In the genomic region with DNA sequence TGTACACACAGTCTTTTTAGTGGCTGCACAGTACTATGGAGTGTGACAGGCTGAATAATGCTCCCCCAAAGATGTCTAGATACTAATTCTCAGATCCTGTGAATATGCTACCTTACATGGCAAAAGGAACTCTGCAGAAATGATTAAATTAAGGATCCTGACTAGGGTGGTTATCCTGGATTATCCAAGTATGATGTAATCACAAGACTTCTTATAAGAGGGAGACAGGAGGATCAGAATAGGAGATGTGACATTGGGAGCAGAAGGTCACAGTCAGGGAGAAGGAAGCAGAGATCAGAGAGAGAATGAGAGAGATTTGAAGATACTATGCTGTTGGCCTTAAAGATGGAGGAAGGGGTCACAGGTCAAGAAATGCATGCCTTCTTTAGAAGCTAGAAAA, we compare ENCODE assay signal across 21 cellular contexts. TPM values are rescaled to one million over a fixed set of nuclear protein-coding genes. Genes with fewer than 3 reads are reported as not detected.
A peak's percentile ranks its signal among the peaks of the same experiment; 100 is the strongest.
DNase-seq lines count a peak whose midpoint lies in the region; ATAC-seq, FAIRE-seq and TF ChIP-seq lines count a peak whose summit lies in the region.
"Had no signal": no experiment of that assay in that cellular context is flagged by ENCODE, and none has a peak within 500 bp of the region (broad histone marks: within the 10 kb centered on the region; RNA-seq: fewer than 3 reads in every experiment).

No MANE protein-coding gene starts in this region.

- in situ Hi-C loops in HepG2 (cut with HindIII; ENCODE audit: extremely low pct_ligation_motif_present, low pct_unique_long_range_greater_than_20kb) (no loop called here), IMR-90 (cut with MboI; ENCODE audit: low sequenced_read_pairs) (loop anchor here (25.0 kb wide), 2 partner anchors 908 to 1083 kb away; a partner anchor contains a TSS)

- H3K9me3 ChIP-seq in HepG2 (ENCODE audit: low read length) (no peaks in the 10 kb centered on the region), right lobe of liver (no peaks in the 10 kb centered on the region), IMR-90 (ENCODE audit: control insufficient read depth, insufficient read depth, low read length) (no peaks in the 10 kb centered on the region), endodermal cell (ENCODE audit: control insufficient read depth, low read length) (no peaks in the 10 kb centered on the region)
- H3K9me3 ChIP-seq: SJSA1 had no signal

- TF ChIP-seq POLR2A in HepG2 (IDR thresholded peaks at IDR 0.05; ENCODE audit: insufficient read depth in 1 of 2, low read depth in 2 of 2, low read length in 2 of 2) (no peak), right lobe of liver (IDR thresholded peaks at IDR 0.05) (no peak), IMR-90 (IDR thresholded peaks at IDR 0.05; ENCODE audit: low read depth, low read length) (no peak)

- no peak overlapping the region for H3K18ac ChIP-seq in IMR-90 (ENCODE audit: low read depth, low read length)

- H3K36me3 ChIP-seq in HepG2 (replicated peaks in 1 of 2; ENCODE audit: control insufficient read depth in 1 of 2, insufficient read depth in 2 of 2, low read length in 2 of 2) (no peaks in the 10 kb centered on the region; a peak in 1 of 5 replicates), right lobe of liver (no peaks in the 10 kb centered on the region), IMR-90 (ENCODE audit: control insufficient read depth, insufficient read depth, low read length) (no peaks in the 10 kb centered on the region), endodermal cell (ENCODE audit: control insufficient read depth, insufficient read depth, low read length) (peaks cover 8% of the 10 kb centered on the region)

- H2BK5ac ChIP-seq in IMR-90 (ENCODE audit: low read depth, low read length, poor library complexity, severe bottlenecking) = no peak overlapping the region

- H2BK15ac ChIP-seq in IMR-90 (ENCODE audit: low read depth, low read length) = no peak overlapping the region

- H3K4me2 ChIP-seq in HepG2 (ENCODE audit: low read depth, low read length) (no peak overlapping the region), IMR-90 (ENCODE audit: low read depth, low read length) (no peak overlapping the region)
- H3K4me2 ChIP-seq: PC-9 had no signal

- no peak overlapping the region for H2AK5ac ChIP-seq in IMR-90 (ENCODE audit: low read depth, low read length)

- ATAC-seq in HepG2 (no peak), right lobe of liver (no peak), IMR-90 (ENCODE audit: low read depth) (no peak)
- ATAC-seq in stimulated activated effector memory CD8-positive, alpha-beta T cell treated with anti-CD3 and anti-CD28 coated beads, Interleukin-12 subunit alpha, Interleukin-12 subunit beta, amount 100 ng/mL, for 72 hours = no peak

- H4K20me1 ChIP-seq in HepG2 (ENCODE audit: insufficient read depth, low read length) (no peaks in the 10 kb centered on the region), IMR-90 (ENCODE audit: insufficient read depth, low read length) (no peaks in the 10 kb centered on the region)

- no peaks in the 10 kb centered on the region for H3K4me1 ChIP-seq in HepG2 (ENCODE audit: insufficient read depth, low read length)
- no peaks in the 10 kb centered on the region for H3K4me1 ChIP-seq in right lobe of liver
- H3K4me1 ChIP-seq in IMR-90 (ENCODE audit: control insufficient read depth, insufficient read depth, low read length) = peaks cover 6% of the 10 kb centered on the region
- H3K4me1 ChIP-seq in endodermal cell (ENCODE audit: control insufficient read depth, insufficient read depth, low read length) = no peaks in the 10 kb centered on the region
- H3K4me1 ChIP-seq: SJSA1 had no signal

- no peak for FAIRE-seq in HepG2 (lab: Jason Lieb, UNC)
- FAIRE-seq: HTR-8/SVneo had no signal

- H3K27ac ChIP-seq in HepG2 (ENCODE audit: extremely low read length, insufficient read depth, low read length) (no peak overlapping the region), right lobe of liver (no peak overlapping the region), IMR-90 (ENCODE audit: insufficient read depth, low read length) (no peak overlapping the region), endodermal cell (ENCODE audit: low read depth, low read length) (no peak overlapping the region)
- H3K27ac ChIP-seq: GM23248, HL-60, PC-9, SJSA1 had no signal

- intact Hi-C loops in HepG2 (cut with micrococcal nuclease; ENCODE audit: unreplicated experiment) (no loop called here), right lobe of liver (cut with DNase I) (no loop called here), IMR-90 (cut with micrococcal nuclease) (loop anchor here (2.0 kb wide), 1 partner anchor 316 kb away; no protein-coding TSS in a partner anchor)

- no peak overlapping the region for H3K9ac ChIP-seq in HepG2 (ENCODE audit: insufficient read depth, low read depth, low read length)
- H3K9ac ChIP-seq in IMR-90 (ENCODE audit: low read depth, low read length) = no peak overlapping the region
- H3K9ac ChIP-seq in endodermal cell (ENCODE audit: extremely low read depth, low read length, poor library complexity, severe bottlenecking) = no peak overlapping the region
- H3K9ac ChIP-seq: GM23248 had no signal

- H3K79me1 ChIP-seq in IMR-90 (ENCODE audit: low read depth in 1 of 2, low read length in 2 of 2) = peaks cover 29 to 55% of the 10 kb centered on the region in 2 experiments

- no peaks in the 10 kb centered on the region; the same call in 1 of the 2 replicates for H3K9me1 ChIP-seq in IMR-90 (ENCODE audit: insufficient read depth, low read length)

- H4K8ac ChIP-seq in IMR-90 (ENCODE audit: low read depth in 2 of 2, low read length in 2 of 2) = no peak overlapping the region

- CTCF ChIA-PET in HepG2 (lab: Yijun Ruan, JAX; ENCODE audit: low intra/inter-chr PET ratio, low total read pairs) (no interaction called here), IMR-90 (lab: Yijun Ruan, JAX) (no interaction called here)

- no peak for TF ChIP-seq CTCF in HepG2 (CRISPR knock-in tag; IDR thresholded peaks at IDR 0.05)
- no peak for TF ChIP-seq CTCF in right lobe of liver (IDR thresholded peaks at IDR 0.05)
- no peak for TF ChIP-seq CTCF in IMR-90 (conservative IDR thresholded peaks at IDR 0.05; ENCODE audit: low read depth, low read length)
- no peak for TF ChIP-seq CTCF in endodermal cell (conservative IDR thresholded peaks at IDR 0.05)

- H3K4me3 Mint-ChIP-seq in endodermal cell = no peak overlapping the region
- H3K4me3 Mint-ChIP-seq in stimulated activated effector memory CD8-positive, alpha-beta T cell treated with anti-CD3 and anti-CD28 coated beads, Interleukin-12 subunit alpha, Interleukin-12 subunit beta, amount 100 ng/mL, for 72 hours = no peak overlapping the region
- H3K4me3 Mint-ChIP-seq: CD14-positive monocyte had no signal

- TF ChIP-seq EP300 in HepG2 (IDR thresholded peaks at IDR 0.05; ENCODE audit: low read depth in 2 of 2, low read length in 2 of 2) (no peak), HepG2 (CRISPR knock-in tag; IDR thresholded peaks at IDR 0.05; ENCODE audit: borderline replicate concordance) (no peak)

- dilution Hi-C loops in IMR-90 (cut with HindIII; ENCODE audit: low sequenced_read_pairs, unreplicated experiment) = no loop called here

- H3K79me2 ChIP-seq in HepG2 (ENCODE audit: insufficient read depth, low read length) = peaks cover 2% of the 10 kb centered on the region

- no TSS peak for BruUV-seq in HepG2 (replicated peaks; lab: Mats Ljungman, UMichigan)
- no TSS peak for BruUV-seq in IMR-90 (replicated peaks; lab: Mats Ljungman, UMichigan)

- peaks cover 11% of the 10 kb centered on the region for H3K36me3 Mint-ChIP-seq in endodermal cell (ENCODE audit: low read depth)
- H3K36me3 Mint-ChIP-seq in stimulated activated effector memory CD8-positive, alpha-beta T cell treated with anti-CD3 and anti-CD28 coated beads, Interleukin-12 subunit alpha, Interleukin-12 subunit beta, amount 100 ng/mL, for 72 hours = peaks cover 9% of the 10 kb centered on the region

- H2AFZ ChIP-seq in HepG2 (ENCODE audit: low read length) (no peak overlapping the region), IMR-90 (replicated peaks; ENCODE audit: low read length, poor library complexity) (no peak overlapping the region)
- H2AFZ ChIP-seq: GM23248, PC-9 had no signal

- POLR2A ChIA-PET in HepG2 (lab: Yijun Ruan, JAX) = no interaction called here
- POLR2A ChIA-PET in IMR-90 (lab: Charles Lee; ENCODE audit: unreplicated experiment) = no interaction called here

- no peak overlapping the region for H3K4ac ChIP-seq in IMR-90 (ENCODE audit: low read depth, low read length)

- H3K9me3 Mint-ChIP-seq in endodermal cell = no peaks in the 10 kb centered on the region
- H3K9me3 Mint-ChIP-seq in stimulated activated effector memory CD8-positive, alpha-beta T cell treated with anti-CD3 and anti-CD28 coated beads, Interleukin-12 subunit alpha, Interleukin-12 subunit beta, amount 100 ng/mL, for 72 hours = no peaks in the 10 kb centered on the region

- H2BK120ac ChIP-seq in IMR-90 (ENCODE audit: low read depth, low read length) = no peak overlapping the region

- no peak overlapping the region for H3K14ac ChIP-seq in IMR-90 (replicated peaks; ENCODE audit: low read depth, low read length)

- H3K4me1 Mint-ChIP-seq in endodermal cell = no peaks in the 10 kb centered on the region
- H3K4me1 Mint-ChIP-seq in stimulated activated effector memory CD8-positive, alpha-beta T cell treated with anti-CD3 and anti-CD28 coated beads, Interleukin-12 subunit alpha, Interleukin-12 subunit beta, amount 100 ng/mL, for 72 hours = peaks cover 21% of the 10 kb centered on the region

- no peak for DNase-seq in HepG2 (ENCODE audit: low spot score)
- no peak for DNase-seq in right lobe of liver
- no peak for DNase-seq in IMR-90
- DNase-seq in endodermal cell = no peak
- DNase-seq in stimulated activated effector memory CD8-positive, alpha-beta T cell treated with anti-CD3 and anti-CD28 coated beads, Interleukin-12 subunit alpha, Interleukin-12 subunit beta, amount 100 ng/mL, for 72 hours (ENCODE audit: low spot score in 2 of 2) = no peak
- DNase-seq in stimulated activated CD4-positive, alpha-beta T cell treated with anti-CD3 and anti-CD28 coated beads, Interleukin-15, amount 100 ng/mL, for 24 hours = no peak
- DNase-seq in RKO (ENCODE audit: low spot score) = no peak
- DNase-seq: Calu3, DMS79, GM23248, KBM-7, NCI-H1436, NCI-H2029, NCI-H2171, NCI-H446 treated with DMSO at 0.1 percent for 48 hours, NCI-H748 treated with DMSO at 0.1 percent for 48 hours, PC-9 had no signal

- no peak overlapping the region for H3K23ac ChIP-seq in IMR-90 (ENCODE audit: low read depth, low read length)

- H4K91ac ChIP-seq in IMR-90 (ENCODE audit: insufficient read depth, low read depth, low read length) = no peak overlapping the region

- H2BK20ac ChIP-seq in IMR-90 (ENCODE audit: low read depth, low read length) = no peak overlapping the region

- peak overlapping the region; percentile 1 for H3K27ac Mint-ChIP-seq in endodermal cell
- peak overlapping the region; percentile 82 for H3K27ac Mint-ChIP-seq in stimulated activated effector memory CD8-positive, alpha-beta T cell treated with anti-CD3 and anti-CD28 coated beads, Interleukin-12 subunit alpha, Interleukin-12 subunit beta, amount 100 ng/mL, for 72 hours

- TF ChIP-seq RAD21 in HepG2 (CRISPR knock-in tag; IDR thresholded peaks at IDR 0.05) = no peak
- TF ChIP-seq RAD21 in IMR-90 (IDR thresholded peaks at IDR 0.05; ENCODE audit: low read length) = no peak

- H2AK9ac ChIP-seq in IMR-90 (replicated peaks; ENCODE audit: low read depth, low read length, poor library complexity) = no peak overlapping the region

- no peak overlapping the region for H4K5ac ChIP-seq in IMR-90 (ENCODE audit: low read depth, low read length)

- H3K27me3 Mint-ChIP-seq in endodermal cell (ENCODE audit: insufficient read depth) = no peaks in the 10 kb centered on the region

- H3K56ac ChIP-seq in IMR-90 (ENCODE audit: extremely low read depth, insufficient read depth, low read length) = no peak overlapping the region

- H3K4me3 ChIP-seq in HepG2 (replicated peaks in 1 of 3; ENCODE audit: insufficient read depth in 1 of 3, low read depth in 2 of 3, low read length in 3 of 3) = no peak overlapping the region
- no peak overlapping the region for H3K4me3 ChIP-seq in right lobe of liver
- H3K4me3 ChIP-seq in IMR-90 (ENCODE audit: insufficient read depth, low read depth, low read length) = no peak overlapping the region
- no peak overlapping the region for H3K4me3 ChIP-seq in endodermal cell (ENCODE audit: low read length)
- H3K4me3 ChIP-seq: GM23248, PC-9, SJSA1 had no signal

- H3K27me3 ChIP-seq in HepG2 (ENCODE audit: control insufficient read depth in 1 of 2, insufficient read depth in 2 of 2, low read length in 2 of 2) = no peaks in the 10 kb centered on the region
- no peaks in the 10 kb centered on the region for H3K27me3 ChIP-seq in right lobe of liver
- H3K27me3 ChIP-seq in IMR-90 (ENCODE audit: control insufficient read depth, insufficient read depth, low read length) = no peaks in the 10 kb centered on the region
- no peaks in the 10 kb centered on the region for H3K27me3 ChIP-seq in endodermal cell (ENCODE audit: control insufficient read depth, insufficient read depth, low read length, poor library complexity, severe bottlenecking)
- H3K27me3 ChIP-seq: SJSA1 had no signal

RNA-seq across cellular contexts. Expression of a gene that starts 34.5 kb away (rescaled TPM):
- total RNA-seq in HepG2 (2016; rRNA removed; fragmentation: Illumina TruSeq; extraction: Trizol) (39.5 and 50.8 TPM in 2 replicates), right lobe of liver (10 to 100 TPM in 2 of 6 experiments, 1 to 10 TPM in 4; 5.4 to 10.5 (median 9.4) TPM), IMR-90 (2012; rRNA removed) (76.4 and 89.3 TPM in 2 replicates), endodermal cell (10 to 100 TPM; 32.0 to 37.5 TPM)
- 20.3 and 21.4 TPM in 2 replicates for total RNA-seq in HepG2 (2016; cell fraction: cytosol; rRNA removed; fragmentation: Illumina TruSeq; extraction: Trizol; ENCODE audit: low read depth)
- 39.6 and 53.8 TPM in 2 replicates for total RNA-seq in HepG2 (2016; cell fraction: insoluble cytoplasmic fraction; rRNA removed; fragmentation: Illumina TruSeq; extraction: Trizol)
- 21.1 and 26.8 TPM in 2 replicates for total RNA-seq in HepG2 (2016; cell fraction: membrane; rRNA removed; fragmentation: Illumina TruSeq; extraction: Trizol)
- 26.7 and 32.6 TPM in 2 replicates for total RNA-seq in HepG2 (2016; cell fraction: nucleus; rRNA removed; fragmentation: Illumina TruSeq; extraction: Trizol)
- polyA plus RNA-seq in HepG2 (2011; rRNA removed) (17.3 and 17.5 TPM in 2 replicates), IMR-90 (2012; rRNA removed) (23.4 and 26.3 TPM in 2 replicates)
- polyA plus RNA-seq in HepG2 (2011; cell fraction: cytosol; rRNA removed) = 14.7 and 16.5 TPM in 2 replicates
- 13.3 and 13.7 TPM in 2 replicates for polyA plus RNA-seq in HepG2 (2011; cell fraction: nucleus; rRNA removed)
- polyA plus RNA-seq in HepG2 (2012) = 16.1 and 16.5 TPM in 2 replicates
- 4.0 and 4.5 TPM in 2 replicates for polyA plus RNA-seq in HepG2 (2016; cell fraction: cytosol; fragmentation: Illumina TruSeq; extraction: Trizol; ENCODE audit: low read depth)
- polyA plus RNA-seq in HepG2 (2016; cell fraction: insoluble cytoplasmic fraction; fragmentation: Illumina TruSeq; extraction: Trizol; ENCODE audit: low read depth) = 41.6 and 42.3 TPM in 2 replicates
- polyA plus RNA-seq in HepG2 (2016; cell fraction: membrane; fragmentation: Illumina TruSeq; extraction: Trizol; ENCODE audit: low read depth) = 7.4 and 10.3 TPM in 2 replicates
- polyA plus RNA-seq in HepG2 (2016; cell fraction: nucleus; fragmentation: Illumina TruSeq; extraction: Trizol; ENCODE audit: insufficient read depth, low read depth) = 29.3 and 31.2 TPM in 2 replicates
- polyA minus RNA-seq in HepG2 (2011; rRNA and poly(A)+ RNA removed; ENCODE audit: low replicate concordance) = 18.7 and 35.6 TPM in 2 replicates
- 16.2 and 16.9 TPM in 2 replicates for polyA minus RNA-seq in HepG2 (2011; cell fraction: cytosol; rRNA and poly(A)+ RNA removed)
- polyA minus RNA-seq in HepG2 (2011; cell fraction: nucleus; rRNA and poly(A)+ RNA removed) = 26.9 and 28.7 TPM in 2 replicates
- 13.2 and 13.8 TPM in 2 replicates for polyA plus RNA-seq in IMR-90 (2012; cell fraction: cytosol; rRNA removed)
- 9.3 and 17.9 TPM in 2 replicates for polyA plus RNA-seq in IMR-90 (2012; cell fraction: nucleus; rRNA removed; ENCODE audit: low replicate concordance)
- 30.6 TPM for polyA plus RNA-seq in endodermal cell (2013, experiment 1 of 2)
- 29.5 TPM for polyA plus RNA-seq in endodermal cell (2013, experiment 2 of 2)

RNA-seq across cellular contexts. Expression of a gene that starts 55.0 kb away (rescaled TPM):
- total RNA-seq in HepG2 (2016; rRNA removed; fragmentation: Illumina TruSeq; extraction: Trizol) (not detected in 2 replicates), right lobe of liver (under 1 TPM in 3 of 6 experiments, not detected in 3; 0.26 to 0.47 (median 0.34) TPM), IMR-90 (2012; rRNA removed) (not detected in 2 replicates), endodermal cell (under 1 TPM in 1 of 2 donors, not detected in 1; 0.31 TPM)
- not detected in 2 replicates for total RNA-seq in HepG2 (2016; cell fraction: cytosol; rRNA removed; fragmentation: Illumina TruSeq; extraction: Trizol; ENCODE audit: low read depth)
- total RNA-seq in HepG2 (2016; cell fraction: insoluble cytoplasmic fraction; rRNA removed; fragmentation: Illumina TruSeq; extraction: Trizol) = not detected in 2 replicates
- total RNA-seq in HepG2 (2016; cell fraction: membrane; rRNA removed; fragmentation: Illumina TruSeq; extraction: Trizol) = not detected in 2 replicates
- total RNA-seq in HepG2 (2016; cell fraction: nucleus; rRNA removed; fragmentation: Illumina TruSeq; extraction: Trizol) = not detected in 2 replicates
- polyA plus RNA-seq in HepG2 (2011; rRNA removed) (not detected in 2 replicates), IMR-90 (2012; rRNA removed) (not detected in 2 replicates)
- not detected in 2 replicates for polyA plus RNA-seq in HepG2 (2011; cell fraction: cytosol; rRNA removed)
- 0.19 TPM in 1 of 2 replicates, not detected in the other for polyA plus RNA-seq in HepG2 (2011; cell fraction: nucleus; rRNA removed)
- not detected in 2 replicates for polyA plus RNA-seq in HepG2 (2012)
- not detected in 2 replicates for polyA plus RNA-seq in HepG2 (2016; cell fraction: cytosol; fragmentation: Illumina TruSeq; extraction: Trizol; ENCODE audit: low read depth)
- polyA plus RNA-seq in HepG2 (2016; cell fraction: insoluble cytoplasmic fraction; fragmentation: Illumina TruSeq; extraction: Trizol; ENCODE audit: low read depth) = not detected in 2 replicates
- polyA plus RNA-seq in HepG2 (2016; cell fraction: membrane; fragmentation: Illumina TruSeq; extraction: Trizol; ENCODE audit: low read depth) = not detected in 2 replicates
- not detected in 2 replicates for polyA plus RNA-seq in HepG2 (2016; cell fraction: nucleus; fragmentation: Illumina TruSeq; extraction: Trizol; ENCODE audit: insufficient read depth, low read depth)
- 1.1 TPM in 1 of 2 replicates, not detected in the other for polyA minus RNA-seq in HepG2 (2011; rRNA and poly(A)+ RNA removed; ENCODE audit: low replicate concordance)
- polyA minus RNA-seq in HepG2 (2011; cell fraction: cytosol; rRNA and poly(A)+ RNA removed) = not detected in 2 replicates
- polyA minus RNA-seq in HepG2 (2011; cell fraction: nucleus; rRNA and poly(A)+ RNA removed) = not detected in 2 replicates
- not detected in 2 replicates for polyA plus RNA-seq in IMR-90 (2012; cell fraction: cytosol; rRNA removed)
- polyA plus RNA-seq in IMR-90 (2012; cell fraction: nucleus; rRNA removed; ENCODE audit: low replicate concordance) = 0.03 and 0.11 TPM in 2 replicates
- polyA plus RNA-seq in endodermal cell (2013, experiment 1 of 2) = 3.8 TPM
- 2.5 TPM for polyA plus RNA-seq in endodermal cell (2013, experiment 2 of 2)
- total RNA-seq: Calu3, GM23248, PC-9, SJSA1 had no signal
- polyA plus RNA-seq: GM23248 had no signal
